In genomic region chr20:41352106-41352505, GRCh38 we compare ENCODE assay signal across 19 cellular contexts. TPM values are rescaled to one million over a fixed set of nuclear protein-coding genes. Genes with fewer than 3 reads are reported as not detected.
A peak's percentile ranks its signal among the peaks of the same experiment; 100 is the strongest.
DNase-seq lines count a peak whose midpoint lies in the region; ATAC-seq and TF ChIP-seq lines count a peak whose summit lies in the region.
"Had no signal": no experiment of that assay in that cellular context is flagged by ENCODE, and none has a peak within 500 bp of the region (broad histone marks: within the 10 kb centered on the region; RNA-seq: fewer than 3 reads in every experiment).

No MANE protein-coding gene starts in this region.

- H3K4me3 Mint-ChIP-seq in endodermal cell (no peak overlapping the region), progenitor cell of endocrine pancreas (ENCODE audit: low read depth) (no peak overlapping the region), T-helper 17 cell (no peak overlapping the region)

- H3K27ac Mint-ChIP-seq in endodermal cell (no peak overlapping the region), progenitor cell of endocrine pancreas (no peak overlapping the region), T-helper 17 cell (no peak overlapping the region)

- H3K9me3 Mint-ChIP-seq in endodermal cell (no peaks in the 10 kb centered on the region), progenitor cell of endocrine pancreas (ENCODE audit: low read depth) (no peaks in the 10 kb centered on the region)

- H3K27ac ChIP-seq in left ventricle myocardium inferior (replicated peaks) (no peak overlapping the region), endodermal cell (ENCODE audit: low read depth, low read length) (no peak overlapping the region)
- H3K27ac ChIP-seq: colonic mucosa, parathyroid adenoma had no signal

- H3K27me3 ChIP-seq in left ventricle myocardium inferior (ENCODE audit: low read depth), result no peaks in the 10 kb centered on the region
- no peaks in the 10 kb centered on the region for H3K27me3 ChIP-seq in endodermal cell (ENCODE audit: control insufficient read depth, insufficient read depth, low read length, poor library complexity, severe bottlenecking)
- H3K27me3 ChIP-seq: colonic mucosa had no signal

- TF ChIP-seq CTCF in left ventricle myocardium inferior (IDR thresholded peaks at IDR 0.05; ENCODE audit: borderline replicate concordance) (peak; percentile 19), endodermal cell (conservative IDR thresholded peaks at IDR 0.05) (peak; percentile 59), progenitor cell of endocrine pancreas (IDR thresholded peaks at IDR 0.05; ENCODE audit: unreplicated experiment) (peak; percentile 29), foreskin fibroblast (IDR thresholded peaks at IDR 0.05; ENCODE audit: low read depth, low read length) (no peak)

- H3K4me3 ChIP-seq in left ventricle myocardium inferior (no peak overlapping the region), endodermal cell (ENCODE audit: low read length) (no peak overlapping the region), foreskin fibroblast (ENCODE audit: low read depth in 1 of 2, low read length in 2 of 2) (no peak overlapping the region)
- H3K4me3 ChIP-seq: colonic mucosa had no signal

- intact Hi-C loops in left ventricle myocardium inferior (cut with micrococcal nuclease), result no loop called here
- intact Hi-C loops in left cardiac atrium (cut with DNase I), result loop anchor here in 1 of 2 donors (5.0 kb wide), 1 partner anchor 55 kb away; no protein-coding TSS in a partner anchor

- DNase-seq in left ventricle myocardium inferior, result no peak
- DNase-seq in left cardiac atrium, result no peak
- peak; percentile 7 for DNase-seq in NCI-H69 (lab: John Stamatoyannopoulos, UW)
- peak; percentile 72 for DNase-seq in endodermal cell
- no peak for DNase-seq in progenitor cell of endocrine pancreas (ENCODE audit: low spot score, unreplicated experiment)
- no peak for DNase-seq in T-helper 17 cell
- DNase-seq in foreskin fibroblast, result no peak
- DNase-seq in GF-D8 (lab: John Stamatoyannopoulos, UW), result no peak
- DNase-seq: activated effector memory CD4-positive, alpha-beta T cell treated with anti-CD3 and anti-CD28 coated beads, Interleukin-2, amount 50 U/mL, for 16 hours; colonic mucosa; Kasumi-1; NCI-H1105 treated with DMSO at 0.1 percent for 48 hours; NCI-H2227 treated with DMSO at 0.1 percent for 48 hours; SHP77; stimulated activated CD4-positive, alpha-beta T cell treated with anti-CD3 and anti-CD28 coated beads, Interleukin-4, amount 100 ng/mL, for 1 hour had no signal

- H3K4me1 ChIP-seq in left ventricle myocardium inferior, result peaks cover 9% of the 10 kb centered on the region
- H3K4me1 ChIP-seq in endodermal cell (ENCODE audit: control insufficient read depth, insufficient read depth, low read length), result no peaks in the 10 kb centered on the region
- H3K4me1 ChIP-seq: colonic mucosa, parathyroid adenoma had no signal

- H3K27me3 Mint-ChIP-seq in endodermal cell (ENCODE audit: insufficient read depth) (no peaks in the 10 kb centered on the region), progenitor cell of endocrine pancreas (no peaks in the 10 kb centered on the region), T-helper 17 cell (peaks cover 5% of the 10 kb centered on the region)

- no peaks in the 10 kb centered on the region for H3K9me3 ChIP-seq in left ventricle myocardium inferior (replicated peaks)
- no peaks in the 10 kb centered on the region for H3K9me3 ChIP-seq in endodermal cell (ENCODE audit: control insufficient read depth, low read length)
- H3K9me3 ChIP-seq in T-helper 17 cell (ENCODE audit: control insufficient read depth, low read length, poor library complexity, severe bottlenecking), result no peaks in the 10 kb centered on the region
- H3K9me3 ChIP-seq: colonic mucosa had no signal

- H3K4me1 Mint-ChIP-seq in endodermal cell, result peaks cover 2% of the 10 kb centered on the region
- no peaks in the 10 kb centered on the region for H3K4me1 Mint-ChIP-seq in progenitor cell of endocrine pancreas (ENCODE audit: low read depth)
- H3K4me1 Mint-ChIP-seq in T-helper 17 cell, result peaks cover 6% of the 10 kb centered on the region

- no peak overlapping the region for H3K9ac ChIP-seq in endodermal cell (ENCODE audit: extremely low read depth, low read length, poor library complexity, severe bottlenecking)
- H3K9ac ChIP-seq: parathyroid adenoma had no signal

- WGBS in endodermal cell (ENCODE audit: insufficient coverage in 1 of 2, insufficient read length in 1 of 2), 2 experiments, result 71 to 78% methylated on average over 2 to 4 of the region's 4 CpGs

- H3K36me3 ChIP-seq in left ventricle myocardium inferior (peaks cover 80% of the 10 kb centered on the region), endodermal cell (ENCODE audit: control insufficient read depth, insufficient read depth, low read length) (peaks cover 4% of the 10 kb centered on the region)
- H3K36me3 ChIP-seq: colonic mucosa had no signal

- ATAC-seq in left cardiac atrium, result no peak
- no peak for ATAC-seq in T-helper 17 cell
- ATAC-seq: activated CD4-positive, CD25-positive, alpha-beta regulatory T cell treated with anti-CD3 and anti-CD28 coated beads, Interleukin-2, amount 50 U/mL, for 24 hours had no signal

- H3K36me3 Mint-ChIP-seq in endodermal cell (ENCODE audit: low read depth) (peaks cover 18% of the 10 kb centered on the region), progenitor cell of endocrine pancreas (ENCODE audit: insufficient read depth) (peaks cover 2% of the 10 kb centered on the region), T-helper 17 cell (ENCODE audit: low read depth) (no peaks in the 10 kb centered on the region)

RNA-seq across cellular contexts. Expression of gene LPIN3, which starts 11.5 kb away (rescaled TPM):
- total RNA-seq in left ventricle myocardium inferior (19.9 TPM), left cardiac atrium (10 to 100 TPM; 12.1 to 12.9 TPM), endodermal cell (10 to 100 TPM; 13.1 to 13.2 TPM), progenitor cell of endocrine pancreas (18.3 and 18.4 TPM in 2 replicates), T-helper 17 cell (under 1 TPM; 0.16 to 0.67 TPM)
- polyA plus RNA-seq in endodermal cell (2013, experiment 1 of 2), result 7.1 TPM
- polyA plus RNA-seq in endodermal cell (2013, experiment 2 of 2), result 6.8 TPM

RNA-seq across cellular contexts. Expression of gene EMILIN3, which starts 14.5 kb away (rescaled TPM):
- total RNA-seq in left ventricle myocardium inferior (4.2 TPM), left cardiac atrium (1 to 10 TPM in 1 of 2 donors, under 1 TPM in 1; 0.44 to 3.4 TPM), endodermal cell (1 to 10 TPM; 5.3 to 9.6 TPM), progenitor cell of endocrine pancreas (0.96 and 1.3 TPM in 2 replicates), T-helper 17 cell (not detected)
- polyA plus RNA-seq in endodermal cell (2013, experiment 1 of 2), result 9.3 TPM
- 8.2 TPM for polyA plus RNA-seq in endodermal cell (2013, experiment 2 of 2)
- total RNA-seq: activated CD8-positive, alpha-beta memory T cell treated with anti-CD3 and anti-CD28 coated beads for 36 hours; T-helper 2 cell treated with Interferon-gamma antibody and Interleukin-4, amounts not matched to agents 100 ng/mL and 5 ng/mL, for 36 hours had no signal

RNA-seq across cellular contexts. Expression of gene ZHX3, which starts 34.6 kb away (rescaled TPM):
- total RNA-seq in left ventricle myocardium inferior (34.6 TPM), left cardiac atrium (10 to 100 TPM; 32.8 to 34.2 TPM), endodermal cell (1 to 10 TPM; 5.4 to 5.5 TPM), progenitor cell of endocrine pancreas (8.9 and 9.1 TPM in 2 replicates), T-helper 17 cell (1 to 10 TPM; 4.1 to 4.9 TPM)
- 8.3 TPM for polyA plus RNA-seq in endodermal cell (2013, experiment 1 of 2)
- polyA plus RNA-seq in endodermal cell (2013, experiment 2 of 2), result 6.9 TPM

Comparison
In these comparisons a context has a peak if more than half of its experiments do, and no peak if none do; other contexts are left out.
1. DNase-seq: peak in NCI-H69 (single experiment) and endodermal cell (single experiment); none in left ventricle myocardium inferior (single experiment), left cardiac atrium (single experiment), progenitor cell of endocrine pancreas (single experiment), T-helper 17 cell (0 of 3), foreskin fibroblast (0 of 2) and GF-D8 (single experiment).
2. RNA of gene LPIN3, which starts 11.5 kb away (total RNA-seq): 19.9 TPM in left ventricle myocardium inferior (single experiment), 18.3 to 18.4 TPM in progenitor cell of endocrine pancreas, 13.1 to 13.2 TPM in endodermal cell and 12.1 to 12.9 TPM in left cardiac atrium; 0.16 to 0.67 TPM in T-helper 17 cell; every median in the first group is over 4 times any median in the second.